ENCODE assay signal across 17 cellular contexts in the genomic region with DNA sequence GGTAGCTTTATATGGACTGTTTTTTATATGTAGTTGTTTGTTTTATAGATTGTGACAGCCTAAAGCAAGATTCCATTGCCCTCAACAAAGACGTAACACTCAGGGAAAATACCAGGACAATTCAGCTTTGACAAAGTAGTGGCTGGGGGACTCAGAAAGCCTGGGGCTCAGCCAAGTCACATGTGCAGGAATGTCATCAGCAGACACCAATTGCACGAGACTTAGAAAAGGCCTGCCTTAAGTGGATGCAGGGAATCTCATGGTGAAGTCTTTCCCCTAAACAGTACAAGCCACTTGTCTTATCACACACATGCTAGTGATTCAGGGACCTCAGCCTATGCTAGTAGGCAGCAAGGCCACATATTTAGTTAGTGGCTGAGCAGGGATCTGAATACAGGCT.
A peak's percentile ranks its signal among the peaks of the same experiment; 100 is the strongest.
DNase-seq lines count a peak whose midpoint lies in the region; ATAC-seq, FAIRE-seq and TF ChIP-seq lines count a peak whose summit lies in the region.
"Had no signal": no experiment of that assay in that cellular context is flagged by ENCODE, and none has a peak within 500 bp of the region (broad histone marks: within the 10 kb centered on the region; RNA-seq: fewer than 3 reads in every experiment).

No MANE protein-coding gene starts in this region.

- H3K4me1 Mint-ChIP-seq in chondrocyte (ENCODE audit: low read depth) = peaks cover 54% of the 10 kb centered on the region
- H3K4me1 Mint-ChIP-seq in activated T-helper 17 cell treated with anti-CD3 and anti-CD28 coated beads, Interleukin-2, amount 50 U/mL, for 72 hours = no peaks in the 10 kb centered on the region
- H3K4me1 Mint-ChIP-seq: B cell had no signal

- no peak overlapping the region for H3K4me3 Mint-ChIP-seq in chondrocyte (ENCODE audit: unreplicated experiment)
- H3K4me3 Mint-ChIP-seq in activated T-helper 17 cell treated with anti-CD3 and anti-CD28 coated beads, Interleukin-2, amount 50 U/mL, for 72 hours = no peak overlapping the region
- H3K4me3 Mint-ChIP-seq: activated naive CD8-positive, alpha-beta T cell; B cell had no signal

- H4K20me1 ChIP-seq in keratinocyte (ENCODE audit: control insufficient read depth, extremely low read depth, insufficient read depth, low read length) = no peaks in the 10 kb centered on the region

- peak overlapping the region; percentile 42 for H3K27ac Mint-ChIP-seq in chondrocyte (ENCODE audit: unreplicated experiment)
- H3K27ac Mint-ChIP-seq in activated T-helper 17 cell treated with anti-CD3 and anti-CD28 coated beads, Interleukin-2, amount 50 U/mL, for 72 hours = no peak overlapping the region
- H3K27ac Mint-ChIP-seq: activated naive CD8-positive, alpha-beta T cell; B cell had no signal

- H3K4me3 ChIP-seq in keratinocyte (ENCODE audit: control insufficient read depth in 2 of 3, extremely low read depth in 1 of 3, insufficient read depth in 2 of 3, low read depth in 1 of 3, low read length in 3 of 3) (no peak overlapping the region), sigmoid colon (no peak overlapping the region)
- H3K4me3 ChIP-seq: thoracic aorta had no signal

- FAIRE-seq in keratinocyte (lab: Jason Lieb, UNC) = peak; percentile 61
- FAIRE-seq: endothelial cell of umbilical vein, GM12891 had no signal

- H3K9me1 ChIP-seq in keratinocyte (ENCODE audit: control insufficient read depth, extremely low read depth, insufficient read depth, low read length) = no peaks in the 10 kb centered on the region

- H3K27me3 ChIP-seq in keratinocyte (ENCODE audit: control insufficient read depth, extremely low read depth, insufficient read depth, low read length) (no peaks in the 10 kb centered on the region), sigmoid colon (no peaks in the 10 kb centered on the region)

- no peak for ATAC-seq in GM21723 (IDR thresholded peaks at IDR 0.05; ENCODE audit: unreplicated experiment)
- no peak for ATAC-seq in activated T-helper 17 cell treated with anti-CD3 and anti-CD28 coated beads, Interleukin-2, amount 50 U/mL, for 72 hours (replicated peaks)
- no peak for ATAC-seq in GM18873 (IDR thresholded peaks at IDR 0.05; ENCODE audit: low FRiP score, unreplicated experiment)

- 74 to 83% methylated on average over 2 of the region's 2 CpGs for WGBS in sigmoid colon, 2 donors

- peak overlapping the region; percentile 38 for H3K9ac ChIP-seq in keratinocyte (ENCODE audit: control insufficient read depth, extremely low read depth, insufficient read depth, low read length)
- H3K9ac ChIP-seq: parathyroid adenoma had no signal

- TF ChIP-seq POLR2A in sigmoid colon (IDR thresholded peaks at IDR 0.05) = no peak

- peak; percentile 35 for DNase-seq in ELR (ENCODE audit: low read depth)
- DNase-seq in chondrocyte (ENCODE audit: low spot score) = no peak
- DNase-seq in keratinocyte (ENCODE audit: low read depth, low spot score) = no peak
- DNase-seq in sigmoid colon = peak; percentile 89
- DNase-seq in stimulated activated CD4-positive, alpha-beta T cell treated with anti-CD3 and anti-CD28 coated beads, Interleukin-1b, Interleukin-23, amount 100 ng/mL, for 48 hours = no peak
- DNase-seq: DND-41, NCI-H1092 treated with DMSO at 0.1 percent for 48 hours, WERI-Rb-1 had no signal

- no peaks in the 10 kb centered on the region for H3K36me3 Mint-ChIP-seq in chondrocyte (ENCODE audit: low read depth)
- H3K36me3 Mint-ChIP-seq in activated T-helper 17 cell treated with anti-CD3 and anti-CD28 coated beads, Interleukin-2, amount 50 U/mL, for 72 hours (ENCODE audit: low read depth) = no peaks in the 10 kb centered on the region
- H3K36me3 Mint-ChIP-seq: activated naive CD8-positive, alpha-beta T cell had no signal

- H3K27ac ChIP-seq in keratinocyte (ENCODE audit: control insufficient read depth, insufficient read depth, low read length) (peak overlapping the region; percentile 93), sigmoid colon (peak overlapping the region in 3 of 4 donors; percentile 57 to 68 (median 67))
- H3K27ac ChIP-seq: parathyroid adenoma, thoracic aorta, WERI-Rb-1 had no signal

- H3K9me3 ChIP-seq in keratinocyte (ENCODE audit: control insufficient read depth, low read depth, low read length) (no peaks in the 10 kb centered on the region), sigmoid colon (no peaks in the 10 kb centered on the region)
- H3K9me3 ChIP-seq: thoracic aorta had no signal

- TF ChIP-seq CTCF in chondrocyte (IDR thresholded peaks at IDR 0.05) (no peak), keratinocyte (optimal IDR thresholded peaks at IDR 0.05 in 1 of 3, IDR thresholded peaks at IDR 0.05 in 1 of 3, conservative IDR thresholded peaks at IDR 0.05 in 1 of 3; ENCODE audit: extremely low read depth in 1 of 3, insufficient read depth in 2 of 3, low read length in 3 of 3) (no peak), sigmoid colon (IDR thresholded peaks at IDR 0.05) (no peak)

- peaks cover 7% of the 10 kb centered on the region for H3K9me3 Mint-ChIP-seq in chondrocyte (ENCODE audit: low read depth)
- H3K9me3 Mint-ChIP-seq in activated T-helper 17 cell treated with anti-CD3 and anti-CD28 coated beads, Interleukin-2, amount 50 U/mL, for 72 hours = no peaks in the 10 kb centered on the region

- intact Hi-C loops in sigmoid colon (cut with DNase I) = loop anchor here (5.0 kb wide), 1 partner anchor 293 kb away; no protein-coding TSS in a partner anchor

- H3K27me3 Mint-ChIP-seq in chondrocyte (ENCODE audit: low read depth) = no peaks in the 10 kb centered on the region
- peaks cover 4% of the 10 kb centered on the region for H3K27me3 Mint-ChIP-seq in activated T-helper 17 cell treated with anti-CD3 and anti-CD28 coated beads, Interleukin-2, amount 50 U/mL, for 72 hours
- H3K27me3 Mint-ChIP-seq: activated naive CD8-positive, alpha-beta T cell; B cell had no signal

- no peak overlapping the region for H2AFZ ChIP-seq in keratinocyte (ENCODE audit: control insufficient read depth, low read length)
- H2AFZ ChIP-seq: parathyroid adenoma had no signal

- peak in 3 of 4 donors; percentile 16 to 23 (median 17) for TF ChIP-seq EP300 in sigmoid colon (IDR thresholded peaks at IDR 0.05)

- dilution Hi-C loops in keratinocyte (cut with MboI; ENCODE audit: extremely low pct_ligation_motif_present, low sequenced_read_pairs) = no loop called here

- no peaks in the 10 kb centered on the region for H3K36me3 ChIP-seq in keratinocyte (ENCODE audit: control insufficient read depth in 2 of 2, extremely low read depth in 1 of 2, insufficient read depth in 2 of 2, low read length in 2 of 2)
- H3K36me3 ChIP-seq in sigmoid colon = no peaks in the 10 kb centered on the region
- H3K36me3 ChIP-seq: thoracic aorta, WERI-Rb-1 had no signal

- peaks cover 9% of the 10 kb centered on the region for H3K79me2 ChIP-seq in keratinocyte (ENCODE audit: control insufficient read depth, insufficient read depth, low read length)
- H3K79me2 ChIP-seq: parathyroid adenoma had no signal

- peak overlapping the region; percentile 9 for H3K4me2 ChIP-seq in keratinocyte (ENCODE audit: control insufficient read depth, extremely low read depth, insufficient read depth, low read depth, low read length)

- H3K4me1 ChIP-seq in keratinocyte (ENCODE audit: control insufficient read depth, extremely low read depth, insufficient read depth, low read length) (peaks cover 92% of the 10 kb centered on the region), sigmoid colon (peaks cover 0 to 30% (median 26%) of the 10 kb centered on the region in 4 donors)
- H3K4me1 ChIP-seq: parathyroid adenoma had no signal

Comparison
In these comparisons a context has a peak if more than half of its experiments do, and no peak if none do; other contexts are left out.
1. DNase-seq: peak in ELR (single experiment) and sigmoid colon (single experiment); none in chondrocyte (single experiment), keratinocyte (single experiment) and stimulated activated CD4-positive, alpha-beta T cell treated with anti-CD3 and anti-CD28 coated beads, Interleukin-1b, Interleukin-23, amount 100 ng/mL, for 48 hours (single experiment).